In the genomic region with DNA sequence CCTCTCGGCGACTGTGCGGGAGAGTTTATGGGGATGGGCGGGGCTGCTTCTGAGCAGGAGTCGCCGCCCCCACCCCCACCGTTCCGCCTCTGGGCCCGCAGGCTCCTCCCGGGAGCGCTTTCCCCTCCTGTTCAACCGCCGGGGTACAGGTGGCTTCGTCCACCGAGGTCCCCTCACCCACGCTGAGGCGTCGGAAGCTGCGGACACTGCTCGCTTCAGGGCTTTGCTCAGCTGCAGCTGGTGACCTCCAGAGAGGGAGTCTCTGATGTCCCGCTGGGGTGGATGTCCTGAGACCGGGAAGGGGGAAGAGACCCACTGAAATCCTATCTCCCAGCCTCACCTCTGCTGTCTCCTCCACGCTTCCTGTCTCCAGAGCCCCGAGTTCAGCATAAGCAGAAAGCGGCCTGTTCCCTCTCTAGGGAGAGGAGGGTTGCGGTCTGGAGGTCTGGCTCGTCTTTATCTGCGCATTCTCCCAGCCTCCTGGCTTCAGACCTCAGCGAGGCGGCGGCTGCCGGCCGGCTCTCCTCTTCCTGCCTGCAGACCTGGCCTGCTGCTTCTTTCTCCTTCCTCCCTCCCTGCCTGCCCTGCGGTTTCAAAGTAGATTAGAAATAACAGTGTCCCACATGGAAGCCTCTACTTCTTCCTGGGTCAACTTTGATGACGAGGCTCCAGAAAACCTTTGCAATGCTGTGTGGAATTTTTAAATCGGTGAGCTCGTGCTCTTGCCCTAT, we compare ENCODE assay signal across 9 cellular contexts. TPM values are rescaled to one million over a fixed set of nuclear protein-coding genes. Genes with fewer than 3 reads are reported as not detected.
DNase-seq lines count a peak whose midpoint lies in the region; ATAC-seq and FAIRE-seq lines count a peak whose summit lies in the region.
"Had no signal": no experiment of that assay in that cellular context is flagged by ENCODE, and none has a peak within 500 bp of the region (broad histone marks: within the 10 kb centered on the region; RNA-seq: fewer than 3 reads in every experiment).

No MANE protein-coding gene starts in this region.

- peak overlapping the region; percentile 32 to 50 for H3K4me3 ChIP-seq in duodenal mucosa (ENCODE audit: low read depth in 1 of 2, low read length in 2 of 2)

- intact Hi-C loops in posterior cingulate gyrus (cut with DNase I) = no loop called here

- ATAC-seq in HG02798 (IDR thresholded peaks at IDR 0.05; ENCODE audit: poor library complexity, unreplicated experiment) (no peak), GM19351 (IDR thresholded peaks at IDR 0.05; ENCODE audit: unreplicated experiment) (no peak)

- H3K27me3 ChIP-seq in duodenal mucosa (ENCODE audit: control insufficient read depth in 1 of 2, insufficient read depth in 2 of 2, low read length in 2 of 2) = peaks cover 27 to 50% of the 10 kb centered on the region in 2 donors

- no peaks in the 10 kb centered on the region for H3K9me3 ChIP-seq in duodenal mucosa (ENCODE audit: control insufficient read depth in 1 of 2, low read length in 2 of 2)

- FAIRE-seq in HTR-8/SVneo (lab: Jason Lieb, UNC) = no peak

- DNase-seq in Daoy (ENCODE audit: low read depth) (peak; percentile 59), NCI-H526 (lab: John Stamatoyannopoulos, UW) (peak; percentile 27 to 76), posterior cingulate gyrus (peak in 6 of 10 donors; percentile 28 to 91 (median 70)), NCI-H524 treated with DMSO at 0.1 percent for 48 hours (lab: John Stamatoyannopoulos, UW) (no peak), HTR-8/SVneo (ENCODE audit: insufficient read length, low spot score) (no peak)
- DNase-seq: NK-92 treated with Interleukin-12 subunit alpha and Interleukin-12 subunit beta, amount 100 ng/mL, for 24 hours had no signal

- H3K36me3 ChIP-seq in duodenal mucosa (ENCODE audit: control insufficient read depth in 1 of 2, insufficient read depth in 2 of 2, low read length in 2 of 2) = no peaks in the 10 kb centered on the region

- H3K4me1 ChIP-seq in duodenal mucosa (ENCODE audit: control insufficient read depth in 1 of 2, insufficient read depth in 2 of 2, low read length in 2 of 2) = no peaks in the 10 kb centered on the region

- no peak overlapping the region for H3K9ac ChIP-seq in duodenal mucosa (ENCODE audit: low read depth in 1 of 2, low read length in 2 of 2)

- no peak overlapping the region for H3K27ac ChIP-seq in duodenal mucosa (ENCODE audit: low read depth, low read length)

RNA-seq across cellular contexts. Expression of gene CYP2E1, which starts 1.8 kb away (rescaled TPM):
- total RNA-seq in Daoy (2014; rRNA removed; shearing (Covaris generic)) = 0.12 and 2.5 TPM in 2 replicates

RNA-seq across cellular contexts. Expression of gene SYCE1, which starts 36.4 kb away (rescaled TPM):
- 0.80 TPM in 1 of 2 replicates, not detected in the other for total RNA-seq in Daoy (2014; rRNA removed; shearing (Covaris generic))

Comparison
In these comparisons a context has a peak if more than half of its experiments do, and no peak if none do; other contexts are left out.
1. DNase-seq: peak in Daoy (single experiment), NCI-H526 (2 of 2) and posterior cingulate gyrus (6 of 10); none in NCI-H524 treated with DMSO at 0.1 percent for 48 hours (single experiment) and HTR-8/SVneo (single experiment).